13 cellular contexts compared by ENCODE assay signal in genomic region chr14:74329950-74330575, GRCh38. TPM values are rescaled to one million over a fixed set of nuclear protein-coding genes. Genes with fewer than 3 reads are reported as not detected.
"Had no signal": no experiment of that assay in that cellular context is flagged by ENCODE, and none has a peak within 500 bp of the region (broad histone marks: within the 10 kb centered on the region; RNA-seq: fewer than 3 reads in every experiment).

No MANE protein-coding gene starts in this region.

RNA-seq across cellular contexts. Expression of gene VRTN, which starts 18.2 kb away (rescaled TPM):
- total RNA-seq: naive thymus-derived CD8-positive, alpha-beta T cell; natural killer cell treated with Interleukin-12 subunit alpha and Interleukin-12 subunit beta and Interleukin-15 and Interleukin-18, amount 100 ng/mL, for 72 hours; omental fat pad; osteocyte; posterior vena cava; pulmonary artery endothelial cell; right atrium auricular region; sciatic nerve; smooth muscle cell; spleen; transverse colon; ureter; vagina had no signal
- polyA plus RNA-seq: naive thymus-derived CD8-positive, alpha-beta T cell; smooth muscle cell had no signal
